In the genomic region with DNA sequence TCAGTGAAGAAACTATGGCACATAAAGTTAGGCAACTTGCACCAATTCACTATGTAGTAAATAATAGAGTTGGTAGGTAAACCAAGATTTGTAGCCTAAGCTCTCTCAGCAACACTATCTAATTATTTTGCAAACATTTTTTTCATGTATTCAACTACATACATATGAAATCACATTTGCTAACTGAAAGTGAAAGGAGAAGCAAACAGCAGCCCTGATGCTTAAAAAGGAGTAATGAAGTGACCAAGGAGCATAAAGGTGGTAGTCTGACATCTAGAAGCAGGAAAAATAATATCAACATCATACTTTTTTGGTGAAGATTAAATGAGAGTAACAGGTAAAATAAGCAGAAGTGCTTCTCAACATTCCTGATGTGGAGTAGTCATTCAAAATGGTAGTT, we compare ENCODE assay signal across 17 cellular contexts.
A peak's percentile ranks its signal among the peaks of the same experiment; 100 is the strongest.
DNase-seq lines count a peak whose midpoint lies in the region; ATAC-seq, FAIRE-seq and TF ChIP-seq lines count a peak whose summit lies in the region.
"Had no signal": no experiment of that assay in that cellular context is flagged by ENCODE, and none has a peak within 500 bp of the region (broad histone marks: within the 10 kb centered on the region; RNA-seq: fewer than 3 reads in every experiment).

No MANE protein-coding gene starts in this region.

- H3K4me3 ChIP-seq in MG63 = peak overlapping the region; percentile 5
- H3K4me3 ChIP-seq: BLaER1 treated with 17β-estradiol and CSF1 and Interleukin-3, amounts not matched to agents 10 nM and 100 nM; psoas muscle had no signal

- no peaks in the 10 kb centered on the region for H3K36me3 ChIP-seq in MG63
- H3K36me3 ChIP-seq: BLaER1 treated with 17β-estradiol and CSF1 and Interleukin-3, amounts not matched to agents 10 nM and 100 nM had no signal

- H3K27me3 ChIP-seq in MG63 = no peaks in the 10 kb centered on the region
- H3K27me3 ChIP-seq: BLaER1 treated with 17β-estradiol and CSF1 and Interleukin-3, amounts not matched to agents 10 nM and 100 nM had no signal

- ATAC-seq in GM18517 (IDR thresholded peaks at IDR 0.05; ENCODE audit: unreplicated experiment) (peak; percentile 77), GM21717 (IDR thresholded peaks at IDR 0.05; ENCODE audit: unreplicated experiment) (peak; percentile 87), HG03045 (IDR thresholded peaks at IDR 0.05; ENCODE audit: unreplicated experiment) (no peak)
- ATAC-seq: activated naive CD4-positive, alpha-beta T cell treated with anti-CD3 and anti-CD28 coated beads, Interleukin-2, amount 50 U/mL, for 72 hours; HCT116; psoas muscle had no signal

- no peaks in the 10 kb centered on the region for H3K9me3 ChIP-seq in MG63
- H3K9me3 ChIP-seq: BLaER1 treated with 17β-estradiol and CSF1 and Interleukin-3, amounts not matched to agents 10 nM and 100 nM; psoas muscle had no signal

- DNase-seq in MG63 = no peak
- DNase-seq in erythroblast (lab: John Stamatoyannopoulos, UW) = no peak
- DNase-seq in NCI-H510A (lab: John Stamatoyannopoulos, UW) = no peak
- DNase-seq in NCI-H2107 treated with DMSO at 0.1 percent for 48 hours (lab: John Stamatoyannopoulos, UW; ENCODE audit: unreplicated experiment) = no peak
- DNase-seq: activated T-cell treated with anti-CD3 and anti-CD28 coated beads, Interleukin-2, amount 50 U/mL, for 24 hours; DND-41; naive B cell; NCI-H2029; NCI-H748 treated with DMSO at 0.1 percent for 48 hours; psoas muscle had no signal

- no peak for TF ChIP-seq POLR2A in erythroblast (IDR thresholded peaks at IDR 0.05; ENCODE audit: low read length)

- FAIRE-seq in islet of Langerhans (lab: Jason Lieb, UNC) = peak; percentile 9
